ENCODE assay signal across 21 cellular contexts in the genomic region with DNA sequence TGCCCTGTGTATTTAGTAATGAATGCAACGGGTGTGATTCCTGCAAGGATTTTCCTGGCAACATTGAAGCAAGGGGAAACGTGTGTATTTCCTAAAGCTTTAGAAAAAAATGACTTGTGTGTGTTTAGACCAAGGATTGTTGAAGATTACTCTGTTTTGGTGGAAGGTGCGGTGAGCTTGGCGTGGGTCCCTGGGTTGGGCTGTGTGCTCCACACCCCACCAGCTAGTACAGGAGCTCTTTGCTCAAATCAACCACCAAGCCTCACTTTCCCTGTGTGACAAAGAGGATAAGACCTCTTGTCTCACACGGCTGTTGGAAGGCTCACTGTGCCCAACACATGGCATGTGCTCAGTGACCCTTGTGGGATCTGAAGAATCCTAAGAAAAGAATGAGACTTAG. TPM values are rescaled to one million over a fixed set of nuclear protein-coding genes. Genes with fewer than 3 reads are reported as not detected.
DNase-seq lines count a peak whose midpoint lies in the region; ATAC-seq, FAIRE-seq and TF ChIP-seq lines count a peak whose summit lies in the region.
"Had no signal": no experiment of that assay in that cellular context is flagged by ENCODE, and none has a peak within 500 bp of the region (broad histone marks: within the 10 kb centered on the region; RNA-seq: fewer than 3 reads in every experiment).

No MANE protein-coding gene starts in this region.

- ATAC-seq in HepG2 (no peak), right lobe of liver (no peak), HG03521 (IDR thresholded peaks at IDR 0.05; ENCODE audit: unreplicated experiment) (no peak), HG03045 (IDR thresholded peaks at IDR 0.05; ENCODE audit: unreplicated experiment) (no peak)
- ATAC-seq: A549 had no signal

- H3K36me3 ChIP-seq in HepG2 (replicated peaks in 1 of 2; ENCODE audit: control insufficient read depth in 1 of 2, insufficient read depth in 2 of 2, low read length in 2 of 2): peaks cover 4 to 5% of the 10 kb centered on the region in 2 experiments; a peak in 4 of 5 replicates
- no peaks in the 10 kb centered on the region for H3K36me3 ChIP-seq in right lobe of liver
- no peaks in the 10 kb centered on the region for H3K36me3 ChIP-seq in mesendoderm (ENCODE audit: control insufficient read depth, insufficient read depth, low read length)
- no peaks in the 10 kb centered on the region for H3K36me3 ChIP-seq in ovary
- no peaks in the 10 kb centered on the region for H3K36me3 ChIP-seq in thyroid gland

- H3K27me3 ChIP-seq in HepG2 (ENCODE audit: control insufficient read depth in 1 of 2, insufficient read depth in 2 of 2, low read length in 2 of 2): no peaks in the 10 kb centered on the region
- H3K27me3 ChIP-seq in right lobe of liver: no peaks in the 10 kb centered on the region
- H3K27me3 ChIP-seq in mesendoderm (ENCODE audit: insufficient read depth, low read length, poor library complexity): no peaks in the 10 kb centered on the region
- no peaks in the 10 kb centered on the region for H3K27me3 ChIP-seq in ovary
- no peaks in the 10 kb centered on the region for H3K27me3 ChIP-seq in thyroid gland

- no peak overlapping the region for H4K8ac ChIP-seq in mesendoderm (ENCODE audit: low read depth, low read length)

- TF ChIP-seq CTCF in HepG2 (CRISPR knock-in tag; IDR thresholded peaks at IDR 0.05): no peak
- TF ChIP-seq CTCF in right lobe of liver (IDR thresholded peaks at IDR 0.05): no peak
- TF ChIP-seq CTCF in ovary (IDR thresholded peaks at IDR 0.05): no peak
- no peak for TF ChIP-seq CTCF in thyroid gland (IDR thresholded peaks at IDR 0.05)

- TF ChIP-seq POLR2A in HepG2 (IDR thresholded peaks at IDR 0.05; ENCODE audit: insufficient read depth in 1 of 2, low read depth in 2 of 2, low read length in 2 of 2): no peak
- no peak for TF ChIP-seq POLR2A in right lobe of liver (IDR thresholded peaks at IDR 0.05)
- TF ChIP-seq POLR2A in ovary (IDR thresholded peaks at IDR 0.05): no peak
- no peak for TF ChIP-seq POLR2A in thyroid gland (IDR thresholded peaks at IDR 0.05)

- no peak for FAIRE-seq in HepG2 (lab: Jason Lieb, UNC)
- FAIRE-seq: A549, D721Med, G401.6, GM12891, GM19239, HTR-8/SVneo had no signal

- no peak overlapping the region for H3K18ac ChIP-seq in mesendoderm (ENCODE audit: low read length)

- no peak overlapping the region for H3K23ac ChIP-seq in mesendoderm (ENCODE audit: low read length)

- no TSS peak for BruUV-seq in HepG2 (replicated peaks; lab: Mats Ljungman, UMichigan)

- H3K4me3 ChIP-seq in HepG2 (replicated peaks in 1 of 3; ENCODE audit: insufficient read depth in 1 of 3, low read depth in 2 of 3, low read length in 3 of 3) (no peak overlapping the region), right lobe of liver (no peak overlapping the region), mesendoderm (ENCODE audit: low read length) (no peak overlapping the region), ovary (no peak overlapping the region), thyroid gland (replicated peaks in 1 of 3) (no peak overlapping the region)
- H3K4me3 ChIP-seq: A549 had no signal

- CTCF ChIA-PET in HepG2 (lab: Yijun Ruan, JAX; ENCODE audit: low intra/inter-chr PET ratio, low total read pairs): no interaction called here

- intact Hi-C loops in HepG2 (cut with micrococcal nuclease; ENCODE audit: unreplicated experiment): no loop called here
- intact Hi-C loops in right lobe of liver (cut with DNase I): no loop called here
- intact Hi-C loops in ovary (cut with DNase I): loop anchor here in 1 of 4 donors (5.0 kb wide), 1 partner anchor 35 kb away; no protein-coding TSS in a partner anchor
- intact Hi-C loops in thyroid gland (cut with DNase I): no loop called here

- POLR2A ChIA-PET in HepG2 (lab: Yijun Ruan, JAX): interaction anchor here (2.6 kb wide), 1 partner anchor 13 kb away, joined by 16 read pairs; no protein-coding TSS in a partner anchor

- H2BK5ac ChIP-seq in mesendoderm (ENCODE audit: low read length): no peak overlapping the region

- WGBS in HepG2 (ENCODE audit: low lambda C conversion rate): 84% methylated on average over 5 of the region's 5 CpGs
- 82% methylated on average over 5 of the region's 5 CpGs for WGBS in right lobe of liver (ENCODE audit: insufficient coverage, low coverage, low lambda C conversion rate, missing lambda C conversion rate)
- WGBS in mesendoderm (ENCODE audit: extremely low coverage, insufficient coverage, low lambda C conversion rate): no CpG with 5 or more reads among the region's 5 CpGs
- WGBS in ovary, 3 donors: 7 to 17% (median 7%) methylated on average over 5 of the region's 5 CpGs
- WGBS in thyroid gland, 2 donors: 65 to 66% methylated on average over 5 of the region's 5 CpGs

- no peak overlapping the region for H2BK120ac ChIP-seq in mesendoderm (ENCODE audit: low read depth, low read length)

- H2BK15ac ChIP-seq in mesendoderm (replicated peaks; ENCODE audit: low read depth): no peak overlapping the region

- no peak overlapping the region for H3K4ac ChIP-seq in mesendoderm (ENCODE audit: low read depth, low read length)

- H4K20me1 ChIP-seq in HepG2 (ENCODE audit: insufficient read depth, low read length): no peaks in the 10 kb centered on the region

- no peak overlapping the region for H2AFZ ChIP-seq in HepG2 (ENCODE audit: low read length)

- H3K9ac ChIP-seq in HepG2 (ENCODE audit: insufficient read depth, low read depth, low read length) (no peak overlapping the region), mesendoderm (ENCODE audit: low read length) (no peak overlapping the region)

- TF ChIP-seq RAD21 in HepG2 (CRISPR knock-in tag; IDR thresholded peaks at IDR 0.05): no peak

- H3K9me3 ChIP-seq in HepG2 (ENCODE audit: low read length) (no peaks in the 10 kb centered on the region), right lobe of liver (no peaks in the 10 kb centered on the region), ovary (no peaks in the 10 kb centered on the region), thyroid gland (no peaks in the 10 kb centered on the region)
- H3K9me3 ChIP-seq: A549, Caco-2 had no signal

- peak overlapping the region; percentile 18 for H3K27ac ChIP-seq in HepG2 (ENCODE audit: extremely low read length, insufficient read depth, low read length)
- no peak overlapping the region for H3K27ac ChIP-seq in right lobe of liver
- no peak overlapping the region for H3K27ac ChIP-seq in mesendoderm (ENCODE audit: low read depth, low read length)
- peak overlapping the region in 1 of 2 donors; percentile 63 for H3K27ac ChIP-seq in ovary
- no peak overlapping the region for H3K27ac ChIP-seq in thyroid gland
- H3K27ac ChIP-seq: 22Rv1, A549, C4-2B had no signal

- H3K79me1 ChIP-seq in mesendoderm (ENCODE audit: low read length): peaks cover 10% of the 10 kb centered on the region

- no peak overlapping the region for H3K4me2 ChIP-seq in HepG2 (ENCODE audit: low read depth, low read length)
- H3K4me2 ChIP-seq in mesendoderm (ENCODE audit: low read length): no peak overlapping the region
- H3K4me2 ChIP-seq: A549 had no signal

- no peak overlapping the region for H4K5ac ChIP-seq in mesendoderm (ENCODE audit: low read length)

- peaks cover 96% of the 10 kb centered on the region for H3K79me2 ChIP-seq in HepG2 (ENCODE audit: insufficient read depth, low read length)
- no peaks in the 10 kb centered on the region for H3K79me2 ChIP-seq in mesendoderm (ENCODE audit: control insufficient read depth, insufficient read depth, low read length)

- DNase-seq in HepG2 (ENCODE audit: low spot score) (no peak), right lobe of liver (no peak), mesendoderm (no peak), ovary (peak in 3 of 5 donors; percentile 48 to 72 (median 68)), thyroid gland (no peak)
- no peak for DNase-seq in NK-92 treated with Interleukin-12 subunit alpha and Interleukin-12 subunit beta, amount 100 ng/mL, for 24 hours (lab: John Stamatoyannopoulos, UW)
- DNase-seq: AML-193; Caco-2; CD4-positive, alpha-beta T cell; HCEC 1CT had no signal

- TF ChIP-seq EP300 in HepG2 (IDR thresholded peaks at IDR 0.05; ENCODE audit: low read depth in 2 of 2, low read length in 2 of 2): no peak
- no peak for TF ChIP-seq EP300 in HepG2 (CRISPR knock-in tag; IDR thresholded peaks at IDR 0.05; ENCODE audit: borderline replicate concordance)
- TF ChIP-seq EP300 in ovary (IDR thresholded peaks at IDR 0.05): no peak

- H2AK5ac ChIP-seq in mesendoderm (ENCODE audit: low read length): peak overlapping the region; percentile 53

- H3K4me1 ChIP-seq in HepG2 (ENCODE audit: insufficient read depth, low read length) (peaks cover 98% of the 10 kb centered on the region), right lobe of liver (peaks cover 0 to 7% (median 0%) of the 10 kb centered on the region in 4 donors), mesendoderm (ENCODE audit: control insufficient read depth, low read depth, low read length) (peaks cover 20% of the 10 kb centered on the region), ovary (ENCODE audit: insufficient read depth) (peaks cover 32% of the 10 kb centered on the region), thyroid gland (no peaks in the 10 kb centered on the region)
- H3K4me1 ChIP-seq: A549, Caco-2 had no signal

- in situ Hi-C loops in HepG2 (cut with HindIII; ENCODE audit: extremely low pct_ligation_motif_present, low pct_unique_long_range_greater_than_20kb): no loop called here

- H3K56ac ChIP-seq in mesendoderm (ENCODE audit: low read length): no peak overlapping the region

RNA-seq across cellular contexts. Expression of a gene that starts 21.4 kb away (rescaled TPM):
- total RNA-seq in HepG2 (2016; rRNA removed; fragmentation: Illumina TruSeq; extraction: Trizol) (61.2 and 64.2 TPM in 2 replicates), right lobe of liver (10 to 100 TPM in 2 of 6 experiments, 1 to 10 TPM in 4; 1.6 to 19.5 (median 6.5) TPM), ovary (100 to 1,000 TPM; 219 to 723 (median 335) TPM), thyroid gland (1 to 10 TPM in 3 of 4 donors, under 1 TPM in 1; 0.94 to 4.2 (median 2.0) TPM)
- total RNA-seq in HepG2 (2016; cell fraction: cytosol; rRNA removed; fragmentation: Illumina TruSeq; extraction: Trizol; ENCODE audit: low read depth): 22.9 and 28.7 TPM in 2 replicates
- 62.9 and 63.8 TPM in 2 replicates for total RNA-seq in HepG2 (2016; cell fraction: insoluble cytoplasmic fraction; rRNA removed; fragmentation: Illumina TruSeq; extraction: Trizol)
- total RNA-seq in HepG2 (2016; cell fraction: membrane; rRNA removed; fragmentation: Illumina TruSeq; extraction: Trizol): 43.0 and 57.1 TPM in 2 replicates
- 118 and 132 TPM in 2 replicates for total RNA-seq in HepG2 (2016; cell fraction: nucleus; rRNA removed; fragmentation: Illumina TruSeq; extraction: Trizol)
- polyA plus RNA-seq in HepG2 (2011; rRNA removed) (26.8 and 31.3 TPM in 2 replicates), ovary (100 to 1,000 TPM; 104 to 228 TPM)
- 20.4 and 21.0 TPM in 2 replicates for polyA plus RNA-seq in HepG2 (2011; cell fraction: cytosol; rRNA removed)
- polyA plus RNA-seq in HepG2 (2011; cell fraction: nucleus; rRNA removed): 110 and 130 TPM in 2 replicates
- 47.0 and 84.0 TPM in 2 replicates for polyA plus RNA-seq in HepG2 (2012)
- polyA plus RNA-seq in HepG2 (2016; cell fraction: cytosol; fragmentation: Illumina TruSeq; extraction: Trizol; ENCODE audit: low read depth): 10.7 and 14.3 TPM in 2 replicates
- polyA plus RNA-seq in HepG2 (2016; cell fraction: insoluble cytoplasmic fraction; fragmentation: Illumina TruSeq; extraction: Trizol; ENCODE audit: low read depth): 38.8 and 51.0 TPM in 2 replicates
- 17.8 and 18.3 TPM in 2 replicates for polyA plus RNA-seq in HepG2 (2016; cell fraction: membrane; fragmentation: Illumina TruSeq; extraction: Trizol; ENCODE audit: low read depth)
- 158 and 174 TPM in 2 replicates for polyA plus RNA-seq in HepG2 (2016; cell fraction: nucleus; fragmentation: Illumina TruSeq; extraction: Trizol; ENCODE audit: insufficient read depth, low read depth)
- polyA minus RNA-seq in HepG2 (2011; rRNA and poly(A)+ RNA removed; ENCODE audit: low replicate concordance): 1.5 and 97.9 TPM in 2 replicates
- polyA minus RNA-seq in HepG2 (2011; cell fraction: cytosol; rRNA and poly(A)+ RNA removed): 60.3 and 64.2 TPM in 2 replicates
- polyA minus RNA-seq in HepG2 (2011; cell fraction: nucleus; rRNA and poly(A)+ RNA removed): 142 and 160 TPM in 2 replicates
- 9.8 TPM for polyA plus RNA-seq in mesendoderm (2013, experiment 1 of 2)
- 10.4 TPM for polyA plus RNA-seq in mesendoderm (2013, experiment 2 of 2)
- polyA plus RNA-seq: BJ had no signal

RNA-seq across cellular contexts. Expression of a gene that starts 46.5 kb away (rescaled TPM):
- total RNA-seq in HepG2 (2016; rRNA removed; fragmentation: Illumina TruSeq; extraction: Trizol) (36.0 and 40.1 TPM in 2 replicates), right lobe of liver (1 to 10 TPM; 4.4 to 9.9 (median 5.8) TPM), ovary (10 to 100 TPM; 10.5 to 19.6 (median 17.7) TPM), thyroid gland (10 to 100 TPM; 15.7 to 26.2 (median 21.2) TPM)
- total RNA-seq in HepG2 (2016; cell fraction: cytosol; rRNA removed; fragmentation: Illumina TruSeq; extraction: Trizol; ENCODE audit: low read depth): 13.0 and 13.9 TPM in 2 replicates
- 36.8 and 38.9 TPM in 2 replicates for total RNA-seq in HepG2 (2016; cell fraction: insoluble cytoplasmic fraction; rRNA removed; fragmentation: Illumina TruSeq; extraction: Trizol)
- 37.8 and 40.8 TPM in 2 replicates for total RNA-seq in HepG2 (2016; cell fraction: membrane; rRNA removed; fragmentation: Illumina TruSeq; extraction: Trizol)
- 35.5 and 39.9 TPM in 2 replicates for total RNA-seq in HepG2 (2016; cell fraction: nucleus; rRNA removed; fragmentation: Illumina TruSeq; extraction: Trizol)
- polyA plus RNA-seq in HepG2 (2011; rRNA removed) (22.6 and 27.3 TPM in 2 replicates), ovary (10 to 100 TPM in 1 of 2 donors, 1 to 10 TPM in 1; 9.9 to 13.6 TPM)
- polyA plus RNA-seq in HepG2 (2011; cell fraction: cytosol; rRNA removed): 9.9 and 16.5 TPM in 2 replicates
- 15.6 and 16.3 TPM in 2 replicates for polyA plus RNA-seq in HepG2 (2011; cell fraction: nucleus; rRNA removed)
- polyA plus RNA-seq in HepG2 (2012): 28.6 and 31.7 TPM in 2 replicates
- 10.7 and 15.9 TPM in 2 replicates for polyA plus RNA-seq in HepG2 (2016; cell fraction: cytosol; fragmentation: Illumina TruSeq; extraction: Trizol; ENCODE audit: low read depth)
- polyA plus RNA-seq in HepG2 (2016; cell fraction: insoluble cytoplasmic fraction; fragmentation: Illumina TruSeq; extraction: Trizol; ENCODE audit: low read depth): 49.4 and 50.1 TPM in 2 replicates
- 27.3 and 31.7 TPM in 2 replicates for polyA plus RNA-seq in HepG2 (2016; cell fraction: membrane; fragmentation: Illumina TruSeq; extraction: Trizol; ENCODE audit: low read depth)
- 72.4 and 76.7 TPM in 2 replicates for polyA plus RNA-seq in HepG2 (2016; cell fraction: nucleus; fragmentation: Illumina TruSeq; extraction: Trizol; ENCODE audit: insufficient read depth, low read depth)
- 8.6 and 12.9 TPM in 2 replicates for polyA minus RNA-seq in HepG2 (2011; rRNA and poly(A)+ RNA removed; ENCODE audit: low replicate concordance)
- polyA minus RNA-seq in HepG2 (2011; cell fraction: cytosol; rRNA and poly(A)+ RNA removed): 10.9 and 11.8 TPM in 2 replicates
- 32.4 and 33.1 TPM in 2 replicates for polyA minus RNA-seq in HepG2 (2011; cell fraction: nucleus; rRNA and poly(A)+ RNA removed)
- polyA plus RNA-seq in mesendoderm (2013, experiment 1 of 2): 11.2 TPM
- 11.6 TPM for polyA plus RNA-seq in mesendoderm (2013, experiment 2 of 2)

Comparison
In these comparisons a context has a peak if more than half of its experiments do, and no peak if none do; other contexts are left out.
1. DNase-seq: peak in ovary (3 of 5); none in HepG2 (single experiment), right lobe of liver (0 of 3), mesendoderm (single experiment), thyroid gland (0 of 2) and NK-92 treated with Interleukin-12 subunit alpha and Interleukin-12 subunit beta, amount 100 ng/mL, for 24 hours (single experiment).